ENCODE assay signal across 2 cellular contexts in the genomic region with DNA sequence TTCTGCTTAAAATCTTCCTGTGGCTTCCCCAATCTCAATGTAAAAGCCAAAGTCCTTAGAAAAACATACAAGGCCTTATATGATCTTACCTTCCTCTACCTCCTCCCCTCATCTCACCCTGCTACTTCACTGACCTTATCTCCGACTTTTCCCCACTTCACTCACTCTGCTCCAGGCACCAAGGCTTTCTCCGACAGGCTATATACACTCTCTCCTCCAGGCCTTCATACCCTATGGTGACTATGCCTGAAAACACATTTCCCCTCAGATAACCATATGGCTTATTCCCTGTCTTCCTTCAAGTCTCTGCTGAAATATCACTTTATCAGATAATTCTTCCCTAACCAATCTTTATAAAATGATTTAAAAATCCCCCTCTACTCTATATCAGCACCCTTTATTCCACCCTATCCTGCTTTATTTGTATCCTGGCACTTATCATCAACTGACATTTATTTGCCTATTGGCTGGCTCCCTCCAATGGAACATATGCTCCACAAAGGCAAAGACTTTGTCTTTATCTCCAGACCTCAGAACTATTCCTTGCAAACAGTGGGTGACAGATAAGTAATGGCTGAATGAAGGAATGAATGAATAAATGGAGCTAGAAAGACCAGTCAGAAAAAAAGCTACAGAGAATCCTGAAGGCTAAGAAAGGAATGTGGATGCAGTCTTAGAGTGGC.
TF ChIP-seq lines count a peak whose summit lies in the region.

No MANE protein-coding gene starts in this region.

TF ChIP-seq in GM23338, 12 proteins besides CTCF, POLR2A, EP300 and RAD21:
- no peak for TF ChIP-seq REST (IDR thresholded peaks at IDR 0.05; ENCODE audit: unreplicated experiment)

TF ChIP-seq in H1, 55 proteins besides CTCF, POLR2A, EP300 and RAD21 (continued from another document):
- TF ChIP-seq CBX8 (IDR thresholded peaks at IDR 0.05; ENCODE audit: borderline replicate concordance, low read depth, low read length) = no peak
- TF ChIP-seq, protein P1, sequence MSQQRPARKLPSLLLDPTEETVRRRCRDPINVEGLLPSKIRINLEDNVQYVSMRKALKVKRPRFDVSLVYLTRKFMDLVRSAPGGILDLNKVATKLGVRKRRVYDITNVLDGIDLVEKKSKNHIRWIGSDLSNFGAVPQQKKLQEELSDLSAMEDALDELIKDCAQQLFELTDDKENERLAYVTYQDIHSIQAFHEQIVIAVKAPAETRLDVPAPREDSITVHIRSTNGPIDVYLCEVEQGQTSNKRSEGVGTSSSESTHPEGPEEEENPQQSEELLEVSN (IDR thresholded peaks at IDR 0.05) = no peak
- TF ChIP-seq SP2 (IDR thresholded peaks at IDR 0.05; ENCODE audit: low read length) = no peak
- TF ChIP-seq CTBP2 (IDR thresholded peaks at IDR 0.05; ENCODE audit: borderline replicate concordance, insufficient read depth, insufficient read length, low read length) = no peak
- no peak for TF ChIP-seq TAF7 (optimal IDR thresholded peaks at IDR 0.05; ENCODE audit: borderline replicate concordance, low read depth, low read length)
- no peak for TF ChIP-seq BRCA1 (IDR thresholded peaks at IDR 0.05; ENCODE audit: low read depth, low read length)
- no peak for TF ChIP-seq RBBP5 (IDR thresholded peaks at IDR 0.05; ENCODE audit: borderline replicate concordance, low read depth, low read length)
- TF ChIP-seq SRF (IDR thresholded peaks at IDR 0.05; ENCODE audit: low read depth, low read length) = no peak
- TF ChIP-seq, protein P2, sequence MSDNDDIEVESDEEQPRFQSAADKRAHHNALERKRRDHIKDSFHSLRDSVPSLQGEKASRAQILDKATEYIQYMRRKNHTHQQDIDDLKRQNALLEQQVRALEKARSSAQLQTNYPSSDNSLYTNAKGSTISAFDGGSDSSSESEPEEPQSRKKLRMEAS (IDR thresholded peaks at IDR 0.05) = no peak
- no peak for TF ChIP-seq CEBPB (IDR thresholded peaks at IDR 0.05; ENCODE audit: low read depth, low read length)
- no peak for TF ChIP-seq KDM1A (IDR thresholded peaks at IDR 0.05; ENCODE audit: borderline replicate concordance, low read length)
- no peak for TF ChIP-seq GTF2F1 (IDR thresholded peaks at IDR 0.05; ENCODE audit: borderline replicate concordance, low read depth, low read length)
- TF ChIP-seq, protein P3, sequence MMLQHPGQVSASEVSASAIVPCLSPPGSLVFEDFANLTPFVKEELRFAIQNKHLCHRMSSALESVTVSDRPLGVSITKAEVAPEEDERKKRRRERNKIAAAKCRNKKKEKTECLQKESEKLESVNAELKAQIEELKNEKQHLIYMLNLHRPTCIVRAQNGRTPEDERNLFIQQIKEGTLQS (IDR thresholded peaks at IDR 0.05; ENCODE audit: insufficient read depth, low read depth, low read length) = no peak
- TF ChIP-seq BACH1 (IDR thresholded peaks at IDR 0.05; ENCODE audit: low read length) = no peak
- no peak for TF ChIP-seq MAFK (IDR thresholded peaks at IDR 0.05; ENCODE audit: low read depth, low read length)
